1 cellular context compared by ENCODE assay signal in genomic region chr10:100100651-100101525, GRCh38.
TF ChIP-seq lines count a peak whose summit lies in the region.

No MANE protein-coding gene starts in this region.

TF ChIP-seq in H1, 55 proteins besides CTCF, POLR2A, EP300 and RAD21 (continued from another document):
- TF ChIP-seq ATF2 (IDR thresholded peaks at IDR 0.05; ENCODE audit: low read length), result no peak
- no peak for TF ChIP-seq CBX5 (IDR thresholded peaks at IDR 0.05; ENCODE audit: low read depth, low read length)
- no peak for TF ChIP-seq RNF2 (IDR thresholded peaks at IDR 0.05; ENCODE audit: borderline replicate concordance, low read depth, low read length, missing control alignments, poor library complexity, severe bottlenecking)
- TF ChIP-seq TAF7 (optimal IDR thresholded peaks at IDR 0.05; ENCODE audit: borderline replicate concordance, low read depth, low read length), result no peak
- no peak for TF ChIP-seq CHD2 (IDR thresholded peaks at IDR 0.05; ENCODE audit: low read length)
- TF ChIP-seq TEAD4 (IDR thresholded peaks at IDR 0.05; ENCODE audit: low read depth, low read length), result no peak
- no peak for TF ChIP-seq CREB1 (IDR thresholded peaks at IDR 0.05)
- TF ChIP-seq HDAC6 (IDR thresholded peaks at IDR 0.05; ENCODE audit: low read depth, low read length), result no peak
- TF ChIP-seq E2F6 (IDR thresholded peaks at IDR 0.05), result no peak
